In the genomic region with DNA sequence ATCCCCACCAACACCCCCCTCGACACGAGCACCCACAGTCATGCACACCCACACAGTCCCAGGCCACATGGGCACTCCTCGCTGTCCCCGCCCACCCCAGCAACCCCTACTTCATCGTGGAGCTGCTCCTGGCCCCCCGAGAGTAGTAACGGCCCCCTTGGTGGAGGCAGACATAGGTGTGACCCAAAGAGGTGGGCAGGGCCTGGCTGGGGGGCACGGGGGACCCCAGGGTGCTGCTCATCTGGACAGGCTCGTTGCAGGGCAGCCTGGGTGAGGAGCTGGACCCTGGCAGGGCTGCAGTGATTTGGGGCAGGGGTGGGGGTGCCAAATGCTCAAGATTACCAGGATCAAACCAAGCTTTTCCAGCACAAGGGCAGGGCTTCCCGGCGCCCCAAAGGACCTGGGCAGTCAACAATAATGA, we compare ENCODE assay signal across 28 cellular contexts. TPM values are rescaled to one million over a fixed set of nuclear protein-coding genes. Genes with fewer than 3 reads are reported as not detected.
DNase-seq lines count a peak whose midpoint lies in the region; ATAC-seq, FAIRE-seq and TF ChIP-seq lines count a peak whose summit lies in the region.
"Had no signal": no experiment of that assay in that cellular context is flagged by ENCODE, and none has a peak within 500 bp of the region (broad histone marks: within the 10 kb centered on the region; RNA-seq: fewer than 3 reads in every experiment).

No MANE protein-coding gene starts in this region.

- H3K4me3 ChIP-seq in RWPE2 (ENCODE audit: severe bottlenecking) (no peak overlapping the region), kidney (ENCODE audit: low read length in 2 of 2) (no peak overlapping the region), osteoblast (ENCODE audit: insufficient read depth, low read length) (no peak overlapping the region)
- H3K4me3 ChIP-seq: esophagus muscularis mucosa, heart right ventricle, SK-N-MC had no signal

- peaks cover 6 to 16% (median 13%) of the 10 kb centered on the region in 3 donors for H3K27me3 Mint-ChIP-seq in CD14-positive monocyte (ENCODE audit: low read depth in 3 of 3)

- H3K4me1 Mint-ChIP-seq in CD14-positive monocyte, result peaks cover 5% of the 10 kb centered on the region

- no peaks in the 10 kb centered on the region for H3K4me1 ChIP-seq in RWPE2 (ENCODE audit: insufficient read depth, poor library complexity, severe bottlenecking)
- H3K4me1 ChIP-seq in kidney (ENCODE audit: control insufficient read depth in 1 of 2, insufficient read depth in 1 of 2, low read depth in 1 of 2, low read length in 2 of 2), result peaks cover 0 to 3% of the 10 kb centered on the region in 2 donors
- no peaks in the 10 kb centered on the region for H3K4me1 ChIP-seq in osteoblast (ENCODE audit: insufficient read depth, low read length)
- H3K4me1 ChIP-seq: Caco-2, foreskin keratinocyte had no signal

- DNase-seq in CD14-positive monocyte (ENCODE audit: low spot score), result peak; percentile 39
- peak; percentile 30 for DNase-seq in RWPE2 (ENCODE audit: low spot score)
- peak; percentile 59 for DNase-seq in kidney
- peak; percentile 10 for DNase-seq in osteoblast (ENCODE audit: insufficient read length, low spot score, missing footprints)
- DNase-seq in activated T-cell treated with anti-CD3 and anti-CD28 coated beads, Interleukin-2, amount 50 U/mL, for 48 hours, result no peak
- DNase-seq in RKO (ENCODE audit: low spot score), result no peak
- no peak for DNase-seq in NCI-H2196 treated with DMSO at 0.1 percent for 48 hours (lab: John Stamatoyannopoulos, UW; ENCODE audit: unreplicated experiment)
- DNase-seq: ACHN, activated gamma-delta T cell treated with Interleukin-2 at 50 U/mL for 16 hours, brain microvascular endothelial cell, DMS79, foreskin keratinocyte, GDM1, heart right ventricle, KBM-7, MM.1S, NCI-H1417 treated with DMSO at 0.1 percent for 48 hours, NCI-H2081 treated with DMSO at 0.1 percent for 48 hours, NCI-H748 treated with DMSO at 0.1 percent for 48 hours, trophoblast cell had no signal

- H3K27ac ChIP-seq in RWPE2 (ENCODE audit: poor library complexity, severe bottlenecking) (no peak overlapping the region), kidney (ENCODE audit: low read depth in 2 of 2, low read length in 2 of 2) (no peak overlapping the region), osteoblast (ENCODE audit: low read depth, low read length) (no peak overlapping the region)
- H3K27ac ChIP-seq: brain microvascular endothelial cell, esophagus muscularis mucosa, foreskin keratinocyte, RWPE1, SK-N-MC had no signal

- no peaks in the 10 kb centered on the region for H3K9me3 Mint-ChIP-seq in CD14-positive monocyte
- H3K9me3 Mint-ChIP-seq: T-helper 1 cell treated with Interleukin-12 subunit alpha and Interleukin-12 subunit beta and Interleukin-4 antibody, amounts not matched to agents 30 μg/mL and 1 μg/mL, for 36 hours had no signal

- TF ChIP-seq CTCF in CD14-positive monocyte (IDR thresholded peaks at IDR 0.05) (no peak), RWPE2 (IDR thresholded peaks at IDR 0.05; ENCODE audit: poor library complexity, severe bottlenecking) (no peak), kidney (IDR thresholded peaks at IDR 0.05; ENCODE audit: borderline replicate concordance, extremely low read depth, insufficient read depth) (no peak), osteoblast (IDR thresholded peaks at IDR 0.05; ENCODE audit: extremely low read depth, low read depth, low read length) (no peak)

- H3K9ac ChIP-seq in kidney (ENCODE audit: low read length in 2 of 2), result no peak overlapping the region

- no peak overlapping the region for H3K27ac Mint-ChIP-seq in CD14-positive monocyte
- H3K27ac Mint-ChIP-seq: T-helper 1 cell treated with Interleukin-12 subunit alpha and Interleukin-12 subunit beta and Interleukin-4 antibody, amounts not matched to agents 30 μg/mL and 1 μg/mL, for 36 hours had no signal

- no peaks in the 10 kb centered on the region for H3K36me3 Mint-ChIP-seq in CD14-positive monocyte

- H4K20me1 ChIP-seq in osteoblast (ENCODE audit: insufficient read depth, low read length), result no peaks in the 10 kb centered on the region

- no peaks in the 10 kb centered on the region for H3K36me3 ChIP-seq in RWPE2 (ENCODE audit: low read depth)
- no peaks in the 10 kb centered on the region for H3K36me3 ChIP-seq in kidney (ENCODE audit: control insufficient read depth in 1 of 2, insufficient read depth in 2 of 2, low read length in 2 of 2)
- no peaks in the 10 kb centered on the region for H3K36me3 ChIP-seq in osteoblast (ENCODE audit: insufficient read depth, low read length)
- H3K36me3 ChIP-seq: brain microvascular endothelial cell, esophagus muscularis mucosa, heart right ventricle had no signal

- FAIRE-seq in kidney (lab: Jason Lieb, UNC), result no peak
- FAIRE-seq: colon had no signal

- no peak overlapping the region for H3K4me3 Mint-ChIP-seq in CD14-positive monocyte
- H3K4me3 Mint-ChIP-seq: T-helper 1 cell treated with Interleukin-12 subunit alpha and Interleukin-12 subunit beta and Interleukin-4 antibody, amounts not matched to agents 30 μg/mL and 1 μg/mL, for 36 hours had no signal

- no peaks in the 10 kb centered on the region for H3K27me3 ChIP-seq in RWPE2 (ENCODE audit: insufficient read depth, poor library complexity, severe bottlenecking)
- peaks cover 8% of the 10 kb centered on the region for H3K27me3 ChIP-seq in osteoblast (ENCODE audit: insufficient read depth, low read length)
- H3K27me3 ChIP-seq: esophagus muscularis mucosa, heart right ventricle had no signal

- H3K9me3 ChIP-seq in RWPE2 (ENCODE audit: severe bottlenecking), result no peaks in the 10 kb centered on the region
- H3K9me3 ChIP-seq in kidney (ENCODE audit: control insufficient read depth in 1 of 2, low read length in 2 of 2), result no peaks in the 10 kb centered on the region
- no peaks in the 10 kb centered on the region for H3K9me3 ChIP-seq in osteoblast (ENCODE audit: low read depth, low read length)
- H3K9me3 ChIP-seq: Caco-2, esophagus muscularis mucosa, heart right ventricle had no signal

- no peaks in the 10 kb centered on the region for H3K79me2 ChIP-seq in osteoblast (ENCODE audit: insufficient read depth, low read length)

- no peak overlapping the region for H2AFZ ChIP-seq in osteoblast (ENCODE audit: low read length)

- intact Hi-C loops in CD14-positive monocyte (cut with micrococcal nuclease) (no loop called here), kidney (cut with DNase I) (no loop called here)

- no peak overlapping the region for H3K4me2 ChIP-seq in osteoblast (ENCODE audit: insufficient read depth, low read length)

- ATAC-seq in RWPE2 (ENCODE audit: low read depth) (no peak), GM21717 (IDR thresholded peaks at IDR 0.05; ENCODE audit: unreplicated experiment) (no peak)
- ATAC-seq: foreskin keratinocyte, HCT116, heart right ventricle had no signal

RNA-seq across cellular contexts. Expression of a gene that starts 42.4 kb away (rescaled TPM):
- polyA plus RNA-seq in CD14-positive monocyte, result 1 to 10 TPM; 3.3 to 8.9 TPM
- 97.6 TPM for total RNA-seq in kidney
- polyA plus RNA-seq in kidney (ENCODE audit: insufficient read depth, low read depth, low replicate concordance), result 14.2 TPM
- total RNA-seq in osteoblast, result 40.9 and 50.4 TPM in 2 replicates

Comparison
In these comparisons a context has a peak if more than half of its experiments do, and no peak if none do; other contexts are left out.
1. DNase-seq: peak in CD14-positive monocyte (single experiment), RWPE2 (single experiment), kidney (single experiment) and osteoblast (single experiment); none in activated T-cell treated with anti-CD3 and anti-CD28 coated beads, Interleukin-2, amount 50 U/mL, for 48 hours (0 of 2), RKO (single experiment) and NCI-H2196 treated with DMSO at 0.1 percent for 48 hours (single experiment).